ENCODE assay signal across 8 cellular contexts in the genomic region with DNA sequence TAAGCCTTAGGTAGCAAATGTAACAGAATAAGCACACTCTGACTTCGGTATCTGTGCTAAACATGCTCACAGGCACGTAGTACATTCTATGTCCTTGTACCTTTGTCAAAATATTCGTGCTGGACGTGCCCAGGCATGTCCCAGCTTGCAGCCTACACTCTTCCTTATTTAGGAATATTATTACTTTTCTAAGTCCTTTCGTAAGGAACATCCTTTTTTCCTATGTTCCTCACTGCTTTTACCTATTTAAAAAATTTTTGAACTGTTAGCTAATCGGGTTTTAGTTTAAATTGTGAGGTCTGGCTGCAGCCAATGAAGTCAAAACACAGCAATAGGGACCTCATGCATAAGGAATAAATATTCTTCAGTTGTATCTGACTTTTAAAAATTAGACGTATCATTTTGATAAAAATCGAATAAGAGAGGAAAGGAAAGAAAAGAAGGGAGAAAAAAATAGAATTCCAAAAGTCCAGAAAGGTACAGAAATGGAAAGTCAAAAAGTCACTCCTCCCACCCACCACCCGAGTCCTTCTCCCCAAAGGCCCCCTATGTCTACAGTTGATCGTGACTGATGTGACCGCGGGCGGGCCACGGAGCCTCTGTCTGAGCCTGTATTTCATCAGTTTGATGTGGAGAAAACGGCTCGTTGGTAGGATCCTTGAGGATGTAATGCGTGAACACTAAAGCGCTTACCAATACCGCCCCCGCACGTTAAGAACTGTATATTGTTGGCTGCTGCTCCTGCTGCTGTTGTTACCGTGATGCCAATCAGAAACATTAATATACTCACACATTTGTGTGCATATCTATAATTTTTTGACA. TPM values are rescaled to one million over a fixed set of nuclear protein-coding genes. Genes with fewer than 3 reads are reported as not detected.
A peak's percentile ranks its signal among the peaks of the same experiment; 100 is the strongest.
DNase-seq lines count a peak whose midpoint lies in the region; ATAC-seq and TF ChIP-seq lines count a peak whose summit lies in the region.

No MANE protein-coding gene starts in this region.

- ATAC-seq in GM19324 (IDR thresholded peaks at IDR 0.05; ENCODE audit: low FRiP score, unreplicated experiment) (peak; percentile 43), HG03432 (IDR thresholded peaks at IDR 0.05; ENCODE audit: unreplicated experiment) (peak; percentile 31), naive B cell (ENCODE audit: low read depth in 2 of 2) (peak; percentile 43 to 48)

- TF ChIP-seq CTCF in AG09309 (IDR thresholded peaks at IDR 0.05; ENCODE audit: control insufficient read depth, insufficient read depth, low read depth, low read length, missing control alignments): peak; percentile 32

- peak; percentile 74 for DNase-seq in AG09309 (ENCODE audit: low read depth)
- DNase-seq in activated CD4-positive, alpha-beta T cell treated with anti-CD3 and anti-CD28 coated beads for 4 hours: peak; percentile 55 to 62
- DNase-seq in epithelial cell of prostate (ENCODE audit: low read depth, low spot score): no peak
- no peak for DNase-seq in naive B cell
- DNase-seq in ureter (ENCODE audit: low spot score): peak; percentile 79
- no peak for DNase-seq in midbrain (lab: John Stamatoyannopoulos, UW)

- H3K9me3 Mint-ChIP-seq in naive B cell: no peaks in the 10 kb centered on the region

- H3K4me3 Mint-ChIP-seq in naive B cell: no peak overlapping the region

- peak overlapping the region; percentile 98 for H3K27ac ChIP-seq in epithelial cell of prostate

- peaks cover 0 to 12% (median 7%) of the 10 kb centered on the region in 3 donors for H3K4me1 Mint-ChIP-seq in naive B cell

- H3K27ac Mint-ChIP-seq in naive B cell: peak overlapping the region in 2 of 6 donors; percentile 47 to 76

- no peaks in the 10 kb centered on the region for H3K27me3 Mint-ChIP-seq in naive B cell

- peaks cover 0 to 4% of the 10 kb centered on the region in 2 donors for H3K36me3 Mint-ChIP-seq in naive B cell

- H3K4me3 ChIP-seq in AG09309 (ENCODE audit: control insufficient read depth, low read depth, low read length): peak overlapping the region; percentile 36

RNA-seq across cellular contexts. Expression of a gene that starts 24.4 kb away (rescaled TPM):
- 1,000 to 10,000 TPM in 5 of 6 donors, 100 to 1,000 TPM in 1; 741 to 1,939 (median 1,380) TPM for polyA plus RNA-seq in naive B cell (ENCODE audit: low read depth in 6 of 6)
- 1,015 TPM for total RNA-seq in ureter

RNA-seq across cellular contexts. Expression of a gene that starts 50.1 kb away (rescaled TPM):
- polyA plus RNA-seq in naive B cell (ENCODE audit: low read depth in 6 of 6): 1 to 10 TPM; 1.2 to 6.8 (median 4.3) TPM
- total RNA-seq in ureter: 34.0 TPM

RNA-seq across cellular contexts. Expression of a gene that starts 54.6 kb away (rescaled TPM):
- 10 to 100 TPM in 2 of 6 donors, 1 to 10 TPM in 4; 4.0 to 12.1 (median 9.2) TPM for polyA plus RNA-seq in naive B cell (ENCODE audit: low read depth in 6 of 6)
- 6.8 TPM for total RNA-seq in ureter

Comparison
In these comparisons a context has a peak if more than half of its experiments do, and no peak if none do; other contexts are left out.
1. DNase-seq: peak in AG09309 (single experiment), activated CD4-positive, alpha-beta T cell treated with anti-CD3 and anti-CD28 coated beads for 4 hours (2 of 2) and ureter (single experiment); none in epithelial cell of prostate (single experiment), naive B cell (single experiment) and midbrain (single experiment).
2. Peak in every context shown above with its lines, with median percentiles within 50 percentile points of each other: ATAC-seq.